In genomic region chr16:27365142-27366089, GRCh38 we compare ENCODE assay signal across 2 cellular contexts.
A peak's percentile ranks its signal among the peaks of the same experiment; 100 is the strongest.
TF ChIP-seq lines count a peak whose summit lies in the region.

No MANE protein-coding gene starts in this region.

TF ChIP-seq in A549, 52 proteins besides CTCF, POLR2A, EP300 and RAD21 (continued from another document):
- TF ChIP-seq BCL3 (IDR thresholded peaks at IDR 0.05) = no peak
- TF ChIP-seq KDM5A (IDR thresholded peaks at IDR 0.05) = no peak
- TF ChIP-seq USF2 (IDR thresholded peaks at IDR 0.05) = no peak
- no peak for TF ChIP-seq ELK1 (IDR thresholded peaks at IDR 0.05; ENCODE audit: low read depth, low read length)
- peak; percentile 57; the same call in 1 of the 2 replicates for TF ChIP-seq GATA3 (IDR thresholded peaks at IDR 0.05; ENCODE audit: borderline replicate concordance)
- TF ChIP-seq PBX3 (IDR thresholded peaks at IDR 0.05) = no peak
- no peak for TF ChIP-seq RARB (CRISPR knock-in tag; IDR thresholded peaks at IDR 0.05)
- TF ChIP-seq SREBF2 (IDR thresholded peaks at IDR 0.05) = no peak
- peak in 1 of 2 experiments; percentile 29; a peak in 1 of 4 replicates for TF ChIP-seq CEBPB (IDR thresholded peaks at IDR 0.05)
- TF ChIP-seq MAX (IDR thresholded peaks at IDR 0.05) = peak; percentile 46; the same call in 1 of the 2 replicates
- TF ChIP-seq ESRRA (IDR thresholded peaks at IDR 0.05; ENCODE audit: borderline replicate concordance, low read length) = 0 out of 2 replicates have a peak, but pooled peaks have one; percentile 64
- TF ChIP-seq MYC (IDR thresholded peaks at IDR 0.05; ENCODE audit: borderline replicate concordance, low read length) = no peak
- TF ChIP-seq ATOH8 (CRISPR knock-in tag; IDR thresholded peaks at IDR 0.05; ENCODE audit: low read depth) = 0 out of 2 replicates have a peak, but pooled peaks have one; percentile 58
- peak in 1 of 2 experiments; percentile 18; a peak in 1 of 5 replicates for TF ChIP-seq JUN (IDR thresholded peaks at IDR 0.05)
- no peak for TF ChIP-seq FOSB (CRISPR knock-in tag; IDR thresholded peaks at IDR 0.05)
- TF ChIP-seq PHF8 (IDR thresholded peaks at IDR 0.05; ENCODE audit: borderline replicate concordance, low read depth) = no peak
- no peak for TF ChIP-seq KDM1A (IDR thresholded peaks at IDR 0.05; ENCODE audit: low read depth)
- TF ChIP-seq HOXB13 (CRISPR knock-in tag; IDR thresholded peaks at IDR 0.05; ENCODE audit: low read depth) = no peak
- 0 out of 2 replicates have a peak, but pooled peaks have one; percentile 40 for TF ChIP-seq FOXS1 (CRISPR knock-in tag; IDR thresholded peaks at IDR 0.05)
- TF ChIP-seq FOSL2 (IDR thresholded peaks at IDR 0.05) = peak; percentile 40; the same call in 1 of the 2 replicates
- TF ChIP-seq FOSL2 (CRISPR knock-in tag; IDR thresholded peaks at IDR 0.05) = peak; percentile 55
- TF ChIP-seq ZFP36 (IDR thresholded peaks at IDR 0.05; ENCODE audit: borderline replicate concordance, partially characterized antibody) = no peak
- no peak for TF ChIP-seq NFE2L2 (conservative IDR thresholded peaks at IDR 0.05; ENCODE audit: low read length)

TF ChIP-seq in HCT116, 20 proteins besides CTCF, POLR2A, EP300 and RAD21 (continued from another document):
- TF ChIP-seq CBX3 (IDR thresholded peaks at IDR 0.05; ENCODE audit: low read depth) (peak; percentile 79; the same call in 1 of the 2 replicates), EZH2phosphoT487 (IDR thresholded peaks at IDR 0.05; ENCODE audit: borderline replicate concordance) (no peak), CEBPB (IDR thresholded peaks at IDR 0.05; ENCODE audit: low read depth) (peak; percentile 38; the same call in 1 of the 2 replicates)
